ENCODE assay signal across 35 cellular contexts in genomic region chr4:77384094-77384493, GRCh38.
"Had no signal": no experiment of that assay in that cellular context is flagged by ENCODE, and none has a peak within 500 bp of the region (broad histone marks: within the 10 kb centered on the region; RNA-seq: fewer than 3 reads in every experiment).

No MANE protein-coding gene starts in this region.

- DNase-seq: MG63, MM.1S, MV-4-11, NCI-H1048, NCI-H1092, NCI-H1092 treated with DMSO at 0.1 percent for 48 hours, NCI-H1105, NCI-H1105 treated with DMSO at 0.1 percent for 48 hours, NCI-H1417, NCI-H1417 treated with DMSO at 0.1 percent for 48 hours, NCI-H1436, NCI-H1436 treated with DMSO at 0.1 percent for 48 hours, NCI-H146, NCI-H1694, NCI-H1694 treated with DMSO at 0.1 percent for 48 hours, NCI-H187, NCI-H187 treated with DMSO at 0.1 percent for 48 hours, NCI-H1930, NCI-H2029, NCI-H2029 treated with DMSO at 0.1 percent for 48 hours, NCI-H2081, NCI-H2081 treated with DMSO at 0.1 percent for 48 hours, NCI-H2107, NCI-H2171, NCI-H2171 treated with DMSO at 0.1 percent for 48 hours, NCI-H2227 treated with DMSO at 0.1 percent for 48 hours, NCI-H226, NCI-H345, NCI-H446, NCI-H446 treated with DMSO at 0.1 percent for 48 hours, NCI-H510A, NCI-H510A treated with DMSO at 0.1 percent for 48 hours, NCI-H524, NCI-H524 treated with DMSO at 0.1 percent for 48 hours, NCI-H526 had no signal

- H3K4me3 ChIP-seq: MG63 had no signal

- H3K9me3 ChIP-seq: MG63 had no signal

- H3K36me3 ChIP-seq: MG63 had no signal

- H3K27me3 ChIP-seq: MG63 had no signal
